Comparison of ENCODE assay signal across 15 cellular contexts in the genomic region with DNA sequence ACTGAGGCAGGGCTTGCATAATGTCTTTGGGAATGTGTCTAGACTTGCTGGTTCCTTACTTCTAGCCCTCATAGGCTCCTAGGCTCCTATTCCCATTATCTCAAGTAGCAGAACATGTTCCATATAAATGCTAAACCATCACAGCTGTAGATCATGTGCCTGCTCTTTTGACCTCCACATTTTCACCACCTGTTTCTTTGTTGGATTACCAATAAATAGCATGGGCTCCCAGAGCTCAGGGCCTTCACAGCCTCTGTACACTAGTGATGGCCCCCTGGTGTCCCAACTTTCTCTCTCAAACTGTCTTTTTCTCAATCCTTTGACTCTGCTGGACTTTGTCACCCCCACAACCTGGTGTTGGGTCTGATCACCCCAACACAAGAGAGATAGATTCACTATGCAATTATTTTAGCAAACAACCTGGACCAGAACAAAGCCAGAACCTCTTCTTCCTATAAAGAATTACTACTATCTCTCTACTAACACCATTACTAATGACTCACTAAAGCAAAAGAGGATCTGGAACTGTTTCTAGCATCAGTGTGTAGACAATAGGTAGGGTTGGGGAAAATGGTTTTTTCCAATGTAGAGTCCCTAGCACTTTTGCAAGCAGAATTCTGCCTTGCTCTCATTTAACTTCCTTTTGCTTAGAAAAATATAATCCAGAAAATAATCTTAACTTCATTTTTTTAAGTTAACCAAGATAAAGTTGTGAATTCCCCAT. TPM values are rescaled to one million over a fixed set of nuclear protein-coding genes. Genes with fewer than 3 reads are reported as not detected.
DNase-seq lines count a peak whose midpoint lies in the region; ATAC-seq and TF ChIP-seq lines count a peak whose summit lies in the region.
"Had no signal": no experiment of that assay in that cellular context is flagged by ENCODE, and none has a peak within 500 bp of the region (broad histone marks: within the 10 kb centered on the region; RNA-seq: fewer than 3 reads in every experiment).

No MANE protein-coding gene starts in this region.

- H3K79me2 ChIP-seq in SK-N-SH (ENCODE audit: insufficient read depth) = peaks cover 10% of the 10 kb centered on the region; the same call in 1 of the 2 replicates

- H3F3A ChIP-seq in SK-N-SH (replicated peaks; ENCODE audit: insufficient read depth) = peaks cover 21% of the 10 kb centered on the region

- ATAC-seq in GM18498 (IDR thresholded peaks at IDR 0.05; ENCODE audit: unreplicated experiment) (peak; percentile 51), GM19463 (IDR thresholded peaks at IDR 0.05; ENCODE audit: unreplicated experiment) (peak; percentile 58), HG02840 (IDR thresholded peaks at IDR 0.05; ENCODE audit: low FRiP score, unreplicated experiment) (peak; percentile 64), HG03565 (IDR thresholded peaks at IDR 0.05; ENCODE audit: unreplicated experiment) (peak; percentile 65)
- no peak for ATAC-seq in stimulated activated naive CD8-positive, alpha-beta T cell treated with anti-CD3 and anti-CD28 coated beads, Interleukin-15, amount 100 ng/mL, for 72 hours

- H3K27ac Mint-ChIP-seq in stimulated activated naive CD8-positive, alpha-beta T cell treated with anti-CD3 and anti-CD28 coated beads, Interleukin-15, amount 100 ng/mL, for 72 hours = no peak overlapping the region

- TF ChIP-seq EP300 in SK-N-SH (IDR thresholded peaks at IDR 0.05; ENCODE audit: borderline replicate concordance in 1 of 2, low read depth in 1 of 2, low read length in 1 of 2) = no peak

- H3K4me3 ChIP-seq in SK-N-SH (ENCODE audit: low read depth in 2 of 2, low read length in 1 of 2) = no peak overlapping the region

- no peaks in the 10 kb centered on the region for H4K20me1 ChIP-seq in SK-N-SH (ENCODE audit: insufficient read depth)

- H3K9me3 ChIP-seq in SK-N-SH = no peaks in the 10 kb centered on the region

- POLR2A ChIA-PET in SK-N-SH (lab: Yijun Ruan, JAX) = no interaction called here

- H3K4me2 ChIP-seq in SK-N-SH = no peak overlapping the region

- no peak for TF ChIP-seq CTCF in SK-N-SH (IDR thresholded peaks at IDR 0.05)

- no peaks in the 10 kb centered on the region for H3K9me2 ChIP-seq in SK-N-SH

- no peak overlapping the region for H3K4me3 Mint-ChIP-seq in stimulated activated naive CD8-positive, alpha-beta T cell treated with anti-CD3 and anti-CD28 coated beads, Interleukin-15, amount 100 ng/mL, for 72 hours

- peaks cover 8% of the 10 kb centered on the region for H3K4me1 Mint-ChIP-seq in stimulated activated naive CD8-positive, alpha-beta T cell treated with anti-CD3 and anti-CD28 coated beads, Interleukin-15, amount 100 ng/mL, for 72 hours

- H3K9me3 Mint-ChIP-seq in stimulated activated naive CD8-positive, alpha-beta T cell treated with anti-CD3 and anti-CD28 coated beads, Interleukin-15, amount 100 ng/mL, for 72 hours = no peaks in the 10 kb centered on the region

- no peak overlapping the region for H2AFZ ChIP-seq in SK-N-SH (ENCODE audit: low read depth)

- peaks cover 4% of the 10 kb centered on the region for H3K27me3 Mint-ChIP-seq in stimulated activated naive CD8-positive, alpha-beta T cell treated with anti-CD3 and anti-CD28 coated beads, Interleukin-15, amount 100 ng/mL, for 72 hours

- CTCF ChIA-PET in SK-N-SH (lab: Yijun Ruan, JAX) = interaction anchor here (1.6 kb wide), 1 partner anchor 12 kb away, joined by 3 read pairs; no protein-coding TSS in a partner anchor

- DNase-seq in NCI-H510A (lab: John Stamatoyannopoulos, UW) (no peak), SK-N-SH (no peak), medulla oblongata (ENCODE audit: extremely low spot score) (no peak)
- DNase-seq in stimulated activated naive CD8-positive, alpha-beta T cell treated with anti-CD3 and anti-CD28 coated beads, Interleukin-15, amount 100 ng/mL, for 72 hours = no peak
- DNase-seq: ACHN; effector memory CD4-positive, alpha-beta T cell; foreskin fibroblast; GOT3; NCI-H446; posterior cingulate gyrus; stimulated activated CD4-positive, alpha-beta T cell treated with anti-CD3 and anti-CD28 coated beads, Interleukin-1b, Interleukin-23, amount 100 ng/mL, for 48 hours had no signal

- no peaks in the 10 kb centered on the region for H3K27me3 ChIP-seq in SK-N-SH (ENCODE audit: insufficient read depth)

- H3K36me3 ChIP-seq in SK-N-SH (replicated peaks in 1 of 2; ENCODE audit: control insufficient read depth in 1 of 2, insufficient read depth in 2 of 2, low read length in 1 of 2) = peaks cover 0 to 2% of the 10 kb centered on the region in 2 experiments

- TF ChIP-seq RAD21 in SK-N-SH (IDR thresholded peaks at IDR 0.05; ENCODE audit: low read length) = no peak

- H3K4me1 ChIP-seq in SK-N-SH (ENCODE audit: control insufficient read depth in 1 of 2, insufficient read depth in 2 of 2, low read depth in 1 of 2, low read length in 1 of 2) = peaks cover 10 to 20% of the 10 kb centered on the region in 2 experiments; a peak in 3 of 4 replicates

- H3K9ac ChIP-seq in SK-N-SH = no peak overlapping the region

- no peak overlapping the region for H3K27ac ChIP-seq in SK-N-SH (ENCODE audit: low read depth in 2 of 2, low read length in 1 of 2)

TF ChIP-seq in SK-N-SH, 30 proteins besides CTCF, POLR2A, EP300 and RAD21:
- no peak for TF ChIP-seq FOXJ3 (CRISPR knock-in tag; IDR thresholded peaks at IDR 0.05)
- TF ChIP-seq TAF1 (IDR thresholded peaks at IDR 0.05; ENCODE audit: borderline replicate concordance, low read depth, low read length) = no peak
- TF ChIP-seq, protein P1, sequence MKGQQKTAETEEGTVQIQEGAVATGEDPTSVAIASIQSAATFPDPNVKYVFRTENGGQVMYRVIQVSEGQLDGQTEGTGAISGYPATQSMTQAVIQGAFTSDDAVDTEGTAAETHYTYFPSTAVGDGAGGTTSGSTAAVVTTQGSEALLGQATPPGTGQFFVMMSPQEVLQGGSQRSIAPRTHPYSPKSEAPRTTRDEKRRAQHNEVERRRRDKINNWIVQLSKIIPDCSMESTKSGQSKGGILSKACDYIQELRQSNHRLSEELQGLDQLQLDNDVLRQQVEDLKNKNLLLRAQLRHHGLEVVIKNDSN (IDR thresholded peaks at IDR 0.05; ENCODE audit: borderline replicate concordance, low read depth) = no peak
- TF ChIP-seq, protein P2, sequence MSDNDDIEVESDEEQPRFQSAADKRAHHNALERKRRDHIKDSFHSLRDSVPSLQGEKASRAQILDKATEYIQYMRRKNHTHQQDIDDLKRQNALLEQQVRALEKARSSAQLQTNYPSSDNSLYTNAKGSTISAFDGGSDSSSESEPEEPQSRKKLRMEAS (IDR thresholded peaks at IDR 0.05; ENCODE audit: low read depth) = no peak
- TF ChIP-seq, protein P3, sequence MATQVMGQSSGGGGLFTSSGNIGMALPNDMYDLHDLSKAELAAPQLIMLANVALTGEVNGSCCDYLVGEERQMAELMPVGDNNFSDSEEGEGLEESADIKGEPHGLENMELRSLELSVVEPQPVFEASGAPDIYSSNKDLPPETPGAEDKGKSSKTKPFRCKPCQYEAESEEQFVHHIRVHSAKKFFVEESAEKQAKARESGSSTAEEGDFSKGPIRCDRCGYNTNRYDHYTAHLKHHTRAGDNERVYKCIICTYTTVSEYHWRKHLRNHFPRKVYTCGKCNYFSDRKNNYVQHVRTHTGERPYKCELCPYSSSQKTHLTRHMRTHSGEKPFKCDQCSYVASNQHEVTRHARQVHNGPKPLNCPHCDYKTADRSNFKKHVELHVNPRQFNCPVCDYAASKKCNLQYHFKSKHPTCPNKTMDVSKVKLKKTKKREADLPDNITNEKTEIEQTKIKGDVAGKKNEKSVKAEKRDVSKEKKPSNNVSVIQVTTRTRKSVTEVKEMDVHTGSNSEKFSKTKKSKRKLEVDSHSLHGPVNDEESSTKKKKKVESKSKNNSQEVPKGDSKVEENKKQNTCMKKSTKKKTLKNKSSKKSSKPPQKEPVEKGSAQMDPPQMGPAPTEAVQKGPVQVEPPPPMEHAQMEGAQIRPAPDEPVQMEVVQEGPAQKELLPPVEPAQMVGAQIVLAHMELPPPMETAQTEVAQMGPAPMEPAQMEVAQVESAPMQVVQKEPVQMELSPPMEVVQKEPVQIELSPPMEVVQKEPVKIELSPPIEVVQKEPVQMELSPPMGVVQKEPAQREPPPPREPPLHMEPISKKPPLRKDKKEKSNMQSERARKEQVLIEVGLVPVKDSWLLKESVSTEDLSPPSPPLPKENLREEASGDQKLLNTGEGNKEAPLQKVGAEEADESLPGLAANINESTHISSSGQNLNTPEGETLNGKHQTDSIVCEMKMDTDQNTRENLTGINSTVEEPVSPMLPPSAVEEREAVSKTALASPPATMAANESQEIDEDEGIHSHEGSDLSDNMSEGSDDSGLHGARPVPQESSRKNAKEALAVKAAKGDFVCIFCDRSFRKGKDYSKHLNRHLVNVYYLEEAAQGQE (IDR thresholded peaks at IDR 0.05; ENCODE audit: low read depth, low read length) = no peak
TF ChIP-seq in SK-N-SH: peak in this region for 0.

RNA-seq across cellular contexts. Expression of a gene that starts 51.7 kb away (rescaled TPM):
- polyA plus RNA-seq in SK-N-SH (2012; rRNA removed) = 69.0 and 73.7 TPM in 2 replicates
- 64.1 and 77.6 TPM in 2 replicates for polyA plus RNA-seq in SK-N-SH (2012; cell fraction: cytosol; rRNA removed)
- polyA plus RNA-seq in SK-N-SH (2012; cell fraction: nucleus; rRNA removed) = 59.8 and 94.2 TPM in 2 replicates
